ENCODE assay signal across 8 cellular contexts in the genomic region with DNA sequence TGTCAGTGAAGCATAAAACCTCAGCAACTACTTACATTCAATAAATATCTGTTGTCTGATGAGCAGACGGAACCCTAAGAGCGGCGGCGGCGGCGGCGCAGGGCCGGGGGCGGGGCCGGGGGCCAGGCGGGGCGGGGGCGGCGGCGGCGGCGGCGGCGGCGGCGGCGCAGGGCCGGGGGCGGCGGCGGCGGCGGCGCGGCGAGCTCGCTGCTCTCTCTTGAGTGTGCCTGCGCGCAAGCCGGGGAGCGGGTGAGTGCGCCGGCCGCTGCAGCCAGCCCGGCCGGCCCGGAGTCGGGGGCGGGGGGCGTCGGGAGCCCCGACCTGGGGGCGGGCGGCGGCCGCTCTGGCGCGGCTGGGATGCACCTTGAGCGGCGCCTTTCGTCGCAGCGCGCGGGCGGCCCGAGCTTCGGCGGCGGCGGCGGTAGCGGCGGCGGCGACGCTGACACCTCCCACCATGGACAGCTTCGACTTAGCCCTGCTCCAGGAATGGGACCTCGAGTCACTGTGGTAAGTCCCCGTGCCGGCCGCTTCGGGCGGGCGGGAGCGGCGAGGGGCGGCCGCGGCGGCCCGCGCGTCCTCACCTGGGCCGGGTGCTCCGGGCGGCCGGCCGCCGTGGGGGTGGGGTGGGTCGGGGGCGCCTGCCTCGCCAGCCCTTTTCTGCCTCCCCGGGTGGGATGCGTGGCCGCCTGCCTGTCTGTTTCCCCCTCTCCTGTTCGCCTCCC. TPM values are rescaled to one million over a fixed set of nuclear protein-coding genes. Genes with fewer than 3 reads are reported as not detected.
DNase-seq lines count a peak whose midpoint lies in the region; ATAC-seq and TF ChIP-seq lines count a peak whose summit lies in the region.
"Not testable (repeated sequence)": the region's sequence is repeated elsewhere in the genome, so short reads cannot be mapped to it uniquely, and the experiment has no call there.

No MANE protein-coding gene starts in this region.

- DNase-seq in GM23338 (ENCODE audit: low spot score) (peak; percentile 1), T-helper 17 cell (peak in 1 of 3 donors; percentile 7), nephron progenitor cell (peak; percentile 38), vagina (ENCODE audit: extremely low spot score in 2 of 2) (peak in 1 of 2 donors; percentile 22)
- DNase-seq in activated naive CD4-positive, alpha-beta T cell treated with anti-CD3 and anti-CD28 coated beads, Interleukin-2, amount 50 U/mL, for 16 hours, result peak; percentile 12
- DNase-seq in left lobe of liver (ENCODE audit: low spot score), result not testable (repeated sequence)
- DNase-seq in stimulated activated CD4-positive, alpha-beta T cell treated with anti-CD3 and anti-CD28 coated beads, Interleukin-4, amount 100 ng/mL, for 4 hours, result peak; percentile 5 to 14

- peak overlapping the region; percentile 51; the same call in 1 of the 2 replicates for H3K4me3 ChIP-seq in GM23338
- H3K4me3 ChIP-seq in vagina, result peak overlapping the region; percentile 1 to 16

- not testable (repeated sequence) for H2AFZ ChIP-seq in GM23338

- H3K36me3 ChIP-seq in GM23338 (ENCODE audit: insufficient read depth); vagina: not testable (repeated sequence)

- intact Hi-C loops in vagina (cut with DNase I), result not testable (repeated sequence)

- H3K79me2 ChIP-seq in GM23338 (replicated peaks; ENCODE audit: insufficient read depth), result not testable (repeated sequence)

- not testable (repeated sequence) for H3K27me3 Mint-ChIP-seq in GM23338 (ENCODE audit: insufficient read depth, low read depth, poor library complexity); T-helper 17 cell; nephron progenitor cell (ENCODE audit: low read depth, poor library complexity)

- TF ChIP-seq POLR2A in vagina (IDR thresholded peaks at IDR 0.05), result not testable (repeated sequence)

- H3K9me2 ChIP-seq in GM23338 (ENCODE audit: insufficient read depth), result not testable (repeated sequence)

- not testable (repeated sequence) for H3K27ac Mint-ChIP-seq in GM23338, T-helper 17 cell, nephron progenitor cell

- H3K4me3 Mint-ChIP-seq in GM23338 (peak overlapping the region; percentile 64), nephron progenitor cell (peak overlapping the region; percentile 76)
- H3K4me3 Mint-ChIP-seq in T-helper 17 cell, result not testable (repeated sequence)

- not testable (repeated sequence) for H3K27ac ChIP-seq in GM23338 (ENCODE audit: low read depth); vagina

- not testable (repeated sequence) for H3K4me1 Mint-ChIP-seq in GM23338, T-helper 17 cell, nephron progenitor cell

- H3K36me3 Mint-ChIP-seq in GM23338 (ENCODE audit: low read depth); T-helper 17 cell (ENCODE audit: low read depth); nephron progenitor cell (ENCODE audit: low read depth): not testable (repeated sequence)

- peak overlapping the region; percentile 65; the same call in 1 of the 2 replicates for H3K4me2 ChIP-seq in GM23338

- not testable (repeated sequence) for H3F3A ChIP-seq in GM23338 (replicated peaks; ENCODE audit: low read depth)

- not testable (repeated sequence) for H3K9me3 ChIP-seq in T-helper 17 cell (ENCODE audit: control insufficient read depth, low read length, poor library complexity, severe bottlenecking); vagina

- H4K20me1 ChIP-seq in GM23338 (replicated peaks; ENCODE audit: insufficient read depth), result not testable (repeated sequence)

- H3K4me1 ChIP-seq in GM23338 (ENCODE audit: insufficient read depth); vagina: not testable (repeated sequence)

- not testable (repeated sequence) for TF ChIP-seq CTCF in GM23338 (conservative IDR thresholded peaks at IDR 0.05; ENCODE audit: low read depth in 2 of 2); nephron progenitor cell (IDR thresholded peaks at IDR 0.05); vagina (IDR thresholded peaks at IDR 0.05)

- H3K9me3 Mint-ChIP-seq in GM23338, nephron progenitor cell: not testable (repeated sequence)

- ATAC-seq in GM23338, result peak; percentile 74
- peak; percentile 65 for ATAC-seq in T-helper 17 cell
- ATAC-seq in esophagus mucosa, result peak; percentile 41
- ATAC-seq in left lobe of liver, result peak; percentile 77

- peaks cover 16% of the 10 kb centered on the region for H3K27me3 ChIP-seq in GM23338 (ENCODE audit: insufficient read depth)
- H3K27me3 ChIP-seq in vagina, result not testable (repeated sequence)

RNA-seq across cellular contexts. Expression of gene RGPD5, which starts 33.7 kb away (rescaled TPM):
- 15.4 and 18.0 TPM in 2 replicates for total RNA-seq in GM23338 (2014; rRNA removed; shearing (Covaris generic))
- 4.3 and 7.3 TPM in 2 replicates for polyA plus RNA-seq in GM23338 (2016; fragmentation: Nextera tagmentation; extraction: Ambion mirVana)
- total RNA-seq in T-helper 17 cell (100 to 1,000 TPM; 176 to 218 TPM), esophagus mucosa (16.1 TPM), left lobe of liver (28.7 TPM), vagina (40.0 TPM)
